Comparison of ENCODE assay signal across 8 cellular contexts in genomic region chr7:105934577-105935185, GRCh38. TPM values are rescaled to one million over a fixed set of nuclear protein-coding genes. Genes with fewer than 3 reads are reported as not detected.
DNase-seq lines count a peak whose midpoint lies in the region; ATAC-seq, FAIRE-seq and TF ChIP-seq lines count a peak whose summit lies in the region.

No MANE protein-coding gene starts in this region.

- ATAC-seq in A549 (peak; percentile 64 to 90; a peak in 4 of 6 replicates), HG03442 (IDR thresholded peaks at IDR 0.05; ENCODE audit: unreplicated experiment) (no peak), GM21381 (IDR thresholded peaks at IDR 0.05; ENCODE audit: unreplicated experiment) (no peak)

- intact Hi-C loops in esophagus muscularis mucosa (cut with DNase I) = loop anchor here (2.0 kb wide), 2 partner anchors 74 to 108 kb away; no protein-coding TSS in a partner anchor
- intact Hi-C loops in activated T-helper 2 cell treated with anti-CD3 and anti-CD28 coated beads, Interferon-gamma antibody, Interleukin-2, Interleukin-4, amounts not matched to agents 10 μg/mL and 5 μg/mL and 100 μg/mL, durations not matched to agents 14 hours and 24 hours and 36 hours (cut with micrococcal nuclease) = no loop called here

- H3K4me3 ChIP-seq in A549 (no peak overlapping the region), H7 (ENCODE audit: insufficient read depth, low read depth, low read length) (no peak overlapping the region), esophagus muscularis mucosa (no peak overlapping the region), neural progenitor cell (no peak overlapping the region)

- H3K27me3 Mint-ChIP-seq in neural progenitor cell (ENCODE audit: insufficient read depth, low read depth) = peaks cover 8% of the 10 kb centered on the region
- peaks cover 8% of the 10 kb centered on the region for H3K27me3 Mint-ChIP-seq in activated T-helper 2 cell treated with anti-CD3 and anti-CD28 coated beads, Interferon-gamma antibody, Interleukin-2, Interleukin-4, amounts not matched to agents 10 μg/mL and 5 μg/mL and 100 μg/mL, durations not matched to agents 14 hours and 24 hours and 36 hours (ENCODE audit: low read depth)

- DNase-seq in A549 (ENCODE audit: low read depth in 1 of 2, low spot score in 1 of 2) (peak in 1 of 2 experiments; percentile 55), H7 (peak; percentile 64), NCI-H82 (lab: John Stamatoyannopoulos, UW) (peak; percentile 61), esophagus muscularis mucosa (ENCODE audit: extremely low spot score) (no peak), neural progenitor cell (ENCODE audit: low spot score) (peak; percentile 53)
- DNase-seq in activated T-helper 2 cell treated with anti-CD3 and anti-CD28 coated beads, Interferon-gamma antibody, Interleukin-2, Interleukin-4, amounts not matched to agents 10 μg/mL and 5 μg/mL and 100 μg/mL, durations not matched to agents 14 hours and 24 hours and 36 hours (ENCODE audit: low spot score) = no peak

- H3K27ac ChIP-seq in A549 (no peak overlapping the region), esophagus muscularis mucosa (replicated peaks in 1 of 4) (peak overlapping the region; percentile 72 to 79 (median 76)), neural progenitor cell (no peak overlapping the region)

- H3K36me3 Mint-ChIP-seq in neural progenitor cell = no peaks in the 10 kb centered on the region
- no peaks in the 10 kb centered on the region for H3K36me3 Mint-ChIP-seq in activated T-helper 2 cell treated with anti-CD3 and anti-CD28 coated beads, Interferon-gamma antibody, Interleukin-2, Interleukin-4, amounts not matched to agents 10 μg/mL and 5 μg/mL and 100 μg/mL, durations not matched to agents 14 hours and 24 hours and 36 hours (ENCODE audit: low read depth)

- H3K27ac Mint-ChIP-seq in neural progenitor cell = no peak overlapping the region
- H3K27ac Mint-ChIP-seq in activated T-helper 2 cell treated with anti-CD3 and anti-CD28 coated beads, Interferon-gamma antibody, Interleukin-2, Interleukin-4, amounts not matched to agents 10 μg/mL and 5 μg/mL and 100 μg/mL, durations not matched to agents 14 hours and 24 hours and 36 hours = no peak overlapping the region

- no peak for FAIRE-seq in A549 (lab: Jason Lieb, UNC)

- WGBS in A549 (ENCODE audit: missing lambda C conversion rate) = 87% methylated on average over 7 of the region's 7 CpGs
- 94% methylated on average over 7 of the region's 7 CpGs for WGBS in esophagus muscularis mucosa

- H3F3A ChIP-seq in neural progenitor cell (ENCODE audit: low read depth) = no peaks in the 10 kb centered on the region

- no peaks in the 10 kb centered on the region for H3K27me3 ChIP-seq in H7 (ENCODE audit: control insufficient read depth, insufficient read depth, low read length)
- no peaks in the 10 kb centered on the region for H3K27me3 ChIP-seq in esophagus muscularis mucosa
- H3K27me3 ChIP-seq in neural progenitor cell = no peaks in the 10 kb centered on the region

- H3K4me1 Mint-ChIP-seq in neural progenitor cell = peaks cover 10% of the 10 kb centered on the region
- peaks cover 11% of the 10 kb centered on the region for H3K4me1 Mint-ChIP-seq in activated T-helper 2 cell treated with anti-CD3 and anti-CD28 coated beads, Interferon-gamma antibody, Interleukin-2, Interleukin-4, amounts not matched to agents 10 μg/mL and 5 μg/mL and 100 μg/mL, durations not matched to agents 14 hours and 24 hours and 36 hours (ENCODE audit: low read depth)

- H3K79me2 ChIP-seq in neural progenitor cell (ENCODE audit: low read depth) = no peaks in the 10 kb centered on the region

- H3K4me1 ChIP-seq in A549 (no peaks in the 10 kb centered on the region), esophagus muscularis mucosa (peaks cover 14 to 37% (median 32%) of the 10 kb centered on the region in 4 donors), neural progenitor cell (peaks cover 9% of the 10 kb centered on the region)

- TF ChIP-seq EP300 in A549 (IDR thresholded peaks at IDR 0.05) = no peak
- no peak for TF ChIP-seq EP300 in esophagus muscularis mucosa (IDR thresholded peaks at IDR 0.05)

- H3K36me3 ChIP-seq in H7 (replicated peaks; ENCODE audit: control insufficient read depth, insufficient read depth, low read length) = no peaks in the 10 kb centered on the region
- H3K36me3 ChIP-seq in esophagus muscularis mucosa = no peaks in the 10 kb centered on the region
- no peaks in the 10 kb centered on the region for H3K36me3 ChIP-seq in neural progenitor cell

- H4K20me1 ChIP-seq in neural progenitor cell (ENCODE audit: low read depth) = no peaks in the 10 kb centered on the region

- H3K4me2 ChIP-seq in A549 (no peak overlapping the region), neural progenitor cell (no peak overlapping the region)

- no peak overlapping the region for H3K4me3 Mint-ChIP-seq in neural progenitor cell
- no peak overlapping the region for H3K4me3 Mint-ChIP-seq in activated T-helper 2 cell treated with anti-CD3 and anti-CD28 coated beads, Interferon-gamma antibody, Interleukin-2, Interleukin-4, amounts not matched to agents 10 μg/mL and 5 μg/mL and 100 μg/mL, durations not matched to agents 14 hours and 24 hours and 36 hours (ENCODE audit: low read depth)

- H2AFZ ChIP-seq in neural progenitor cell (replicated peaks) = no peak overlapping the region

- no peak overlapping the region for H3K9ac ChIP-seq in neural progenitor cell

- POLR2A ChIA-PET in A549 (lab: Yijun Ruan, JAX) = no interaction called here

- no peaks in the 10 kb centered on the region for H3K9me3 Mint-ChIP-seq in neural progenitor cell
- H3K9me3 Mint-ChIP-seq in activated T-helper 2 cell treated with anti-CD3 and anti-CD28 coated beads, Interferon-gamma antibody, Interleukin-2, Interleukin-4, amounts not matched to agents 10 μg/mL and 5 μg/mL and 100 μg/mL, durations not matched to agents 14 hours and 24 hours and 36 hours = no peaks in the 10 kb centered on the region

- no peaks in the 10 kb centered on the region for H3K9me3 ChIP-seq in A549
- H3K9me3 ChIP-seq in esophagus muscularis mucosa = no peaks in the 10 kb centered on the region
- H3K9me3 ChIP-seq in neural progenitor cell (ENCODE audit: low read depth) = no peaks in the 10 kb centered on the region

- CTCF ChIA-PET in A549 (lab: Yijun Ruan, JAX) = interaction anchor here (0.6 to 3.6 kb wide), 8 partner anchors 13 to 282 kb away, joined by 3 to 19 read pairs (median 5); no protein-coding TSS in a partner anchor

- TF ChIP-seq CTCF in A549 (IDR thresholded peaks at IDR 0.05) (peak; percentile 33; the same call in 2 of the 3 replicates), esophagus muscularis mucosa (IDR thresholded peaks at IDR 0.05) (peak; percentile 37 to 58 (median 48)), neural progenitor cell (IDR thresholded peaks at IDR 0.05) (peak; percentile 51)

- TF ChIP-seq RAD21 in A549 (conservative IDR thresholded peaks at IDR 0.05 in 1 of 2, IDR thresholded peaks at IDR 0.05 in 1 of 2) = peak; percentile 35 to 57; a peak in 4 of 5 replicates

- TF ChIP-seq POLR2A in A549 (IDR thresholded peaks at IDR 0.05; ENCODE audit: low read length) = no peak
- no peak for TF ChIP-seq POLR2A in esophagus muscularis mucosa (IDR thresholded peaks at IDR 0.05; ENCODE audit: low read depth)

TF ChIP-seq in A549, 52 proteins besides CTCF, POLR2A, EP300 and RAD21:
- no peak for TF ChIP-seq GATA3 (IDR thresholded peaks at IDR 0.05; ENCODE audit: borderline replicate concordance)
- no peak for TF ChIP-seq KDM5A (IDR thresholded peaks at IDR 0.05)
- no peak for TF ChIP-seq NFE2L2 (conservative IDR thresholded peaks at IDR 0.05; ENCODE audit: low read length)
TF ChIP-seq in A549: peak in this region for 0.

RNA-seq across cellular contexts. Expression of gene CDHR3, which starts 28.4 kb away (rescaled TPM):
- polyA plus RNA-seq in A549 (2011; rRNA removed) (4.0 and 4.6 TPM in 2 replicates), A549 (2017; fragmentation: RNase III; extraction: RNeasy Plus Mini Kit Qiagen cat#74134 plus additional on column Dnase treatment) (4.5 to 5.1 TPM (median 4.5 TPM) in 3 replicates)
- polyA plus RNA-seq in A549 (2012; cell fraction: cytosol; rRNA removed) = 3.2 and 3.7 TPM in 2 replicates
- 7.8 and 9.0 TPM in 2 replicates for polyA plus RNA-seq in A549 (2012; cell fraction: nucleus; rRNA removed)
- 5.0 and 7.2 TPM in 2 replicates for polyA minus RNA-seq in A549 (2011; rRNA and poly(A)+ RNA removed)
- total RNA-seq in H7 (2014; rRNA removed; shearing (Covaris generic)) = 5.7 and 9.5 TPM in 2 replicates
- total RNA-seq in esophagus muscularis mucosa (10 to 100 TPM in 3 of 4 donors, 1 to 10 TPM in 1; 7.8 to 41.1 (median 21.2) TPM), neural progenitor cell (ENCODE audit: low replicate concordance) (1.4 and 3.7 TPM in 2 replicates)
- total RNA-seq in activated T-helper 2 cell treated with anti-CD3 and anti-CD28 coated beads, Interferon-gamma antibody, Interleukin-2, Interleukin-4, amounts not matched to agents 10 μg/mL and 5 μg/mL and 100 μg/mL, durations not matched to agents 14 hours and 24 hours and 36 hours = 0.80 and 0.98 TPM in 2 replicates

RNA-seq across cellular contexts. Expression of gene ATXN7L1, which starts 58.3 kb away (rescaled TPM):
- polyA plus RNA-seq in A549 (2011; rRNA removed) (4.5 and 4.8 TPM in 2 replicates), A549 (2017; fragmentation: RNase III; extraction: RNeasy Plus Mini Kit Qiagen cat#74134 plus additional on column Dnase treatment) (5.0 to 8.1 TPM (median 5.7 TPM) in 3 replicates)
- polyA plus RNA-seq in A549 (2012; cell fraction: cytosol; rRNA removed) = 2.1 and 2.9 TPM in 2 replicates
- 3.0 and 4.1 TPM in 2 replicates for polyA plus RNA-seq in A549 (2012; cell fraction: nucleus; rRNA removed)
- 6.4 and 7.5 TPM in 2 replicates for polyA minus RNA-seq in A549 (2011; rRNA and poly(A)+ RNA removed)
- total RNA-seq in H7 (2014; rRNA removed; shearing (Covaris generic)) = 10.8 and 12.7 TPM in 2 replicates
- total RNA-seq in esophagus muscularis mucosa (10 to 100 TPM in 2 of 4 donors, 1 to 10 TPM in 2; 4.6 to 12.5 (median 10.1) TPM), neural progenitor cell (ENCODE audit: low replicate concordance) (5.9 and 8.6 TPM in 2 replicates)
- total RNA-seq in activated T-helper 2 cell treated with anti-CD3 and anti-CD28 coated beads, Interferon-gamma antibody, Interleukin-2, Interleukin-4, amounts not matched to agents 10 μg/mL and 5 μg/mL and 100 μg/mL, durations not matched to agents 14 hours and 24 hours and 36 hours = 11.1 and 12.4 TPM in 2 replicates

Comparison
In these comparisons a context has a peak if more than half of its experiments do, and no peak if none do; other contexts are left out.
1. ATAC-seq: peak in A549 (2 of 2); none in HG03442 (single experiment) and GM21381 (single experiment).
2. DNase-seq: peak in H7 (single experiment), NCI-H82 (single experiment) and neural progenitor cell (single experiment); none in esophagus muscularis mucosa (single experiment) and activated T-helper 2 cell treated with anti-CD3 and anti-CD28 coated beads, Interferon-gamma antibody, Interleukin-2, Interleukin-4, amounts not matched to agents 10 μg/mL and 5 μg/mL and 100 μg/mL, durations not matched to agents 14 hours and 24 hours and 36 hours (single experiment).
3. H3K27ac ChIP-seq: peak in esophagus muscularis mucosa (4 of 4); none in A549 (0 of 2) and neural progenitor cell (single experiment).
4. Peak in every context shown above with its lines, with median percentiles within 50 percentile points of each other: CTCF ChIP-seq.